13 cellular contexts compared by ENCODE assay signal in the genomic region with DNA sequence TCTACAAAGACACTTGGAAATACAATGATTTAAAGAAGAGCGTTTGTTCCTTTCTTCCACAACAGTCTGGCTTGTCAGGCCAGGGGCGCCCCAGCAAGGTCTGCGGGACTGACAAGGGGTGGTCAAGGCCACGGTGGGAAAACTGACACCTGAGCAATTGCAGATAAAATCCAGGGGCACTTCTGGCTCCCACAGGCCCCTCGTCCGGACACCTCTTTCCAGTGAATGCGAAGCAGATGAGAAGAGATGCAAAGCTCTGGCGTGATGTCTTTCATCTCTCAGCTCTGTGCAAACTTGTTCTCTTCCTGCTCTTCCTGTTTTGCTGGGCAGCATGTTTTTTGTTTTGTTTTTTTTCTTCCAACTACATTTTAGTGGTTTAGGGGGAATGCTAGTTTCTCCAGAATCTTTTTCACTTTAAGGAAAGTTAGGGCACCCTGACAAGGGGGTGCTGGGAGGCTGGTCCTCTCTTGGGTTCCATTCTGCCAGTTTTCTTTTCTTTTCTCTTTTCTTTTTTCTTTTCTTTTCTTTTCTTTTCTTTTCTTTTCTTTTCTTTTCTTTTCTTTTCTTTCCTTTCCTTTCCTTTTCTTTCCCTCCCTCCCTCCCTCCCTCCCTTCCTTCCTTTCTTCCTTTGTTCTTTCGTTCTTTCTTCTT. TPM values are rescaled to one million over a fixed set of nuclear protein-coding genes. Genes with fewer than 3 reads are reported as not detected.
DNase-seq lines count a peak whose midpoint lies in the region; ATAC-seq and TF ChIP-seq lines count a peak whose summit lies in the region.
"Had no signal": no experiment of that assay in that cellular context is flagged by ENCODE, and none has a peak within 500 bp of the region (broad histone marks: within the 10 kb centered on the region; RNA-seq: fewer than 3 reads in every experiment).

No MANE protein-coding gene starts in this region.

- 56 to 76% (median 62%) methylated on average over 8 to 9 of the region's 9 CpGs for WGBS in heart left ventricle, 4 donors

- H3K36me3 ChIP-seq in heart left ventricle, result no peaks in the 10 kb centered on the region
- H3K36me3 ChIP-seq in adipocyte (ENCODE audit: control insufficient read depth, insufficient read depth, low read length, severe bottlenecking), result no peaks in the 10 kb centered on the region
- H3K36me3 ChIP-seq in muscle layer of colon (ENCODE audit: insufficient read depth, low read length), result no peaks in the 10 kb centered on the region
- no peaks in the 10 kb centered on the region for H3K36me3 ChIP-seq in upper lobe of right lung
- H3K36me3 ChIP-seq: ovary had no signal

- peaks cover 8 to 24% (median 17%) of the 10 kb centered on the region in 12 donors for H3K4me1 ChIP-seq in heart left ventricle
- peaks cover 42% of the 10 kb centered on the region for H3K4me1 ChIP-seq in adipocyte (ENCODE audit: control insufficient read depth, insufficient read depth, low read length)
- peaks cover 21% of the 10 kb centered on the region for H3K4me1 ChIP-seq in muscle layer of colon (ENCODE audit: insufficient read depth, low read length)
- H3K4me1 ChIP-seq in upper lobe of right lung, result peaks cover 20% of the 10 kb centered on the region

- intact Hi-C loops in heart left ventricle (cut with DNase I), result loop anchor here in 1 of 10 donors (5.0 kb wide), 1 partner anchor 39 kb away; no protein-coding TSS in a partner anchor
- intact Hi-C loops in left cardiac atrium (cut with DNase I), result loop anchor here in 1 of 2 donors (5.0 kb wide), 1 partner anchor 39 kb away; no protein-coding TSS in a partner anchor
- intact Hi-C loops in upper lobe of right lung (cut with DNase I), result no loop called here

- no peaks in the 10 kb centered on the region for H3K9me3 Mint-ChIP-seq in natural killer cell treated with Interleukin-12 subunit alpha and Interleukin-12 subunit beta and Interleukin-15 and Interleukin-18, amount 100 ng/mL, for 72 hours
- H3K9me3 Mint-ChIP-seq: activated naive CD4-positive, alpha-beta T cell treated with anti-CD3 and anti-CD28 coated beads, Interleukin-2, amount 50 U/mL, for 72 hours had no signal

- no peaks in the 10 kb centered on the region for H3K9me3 ChIP-seq in heart left ventricle
- peaks cover under 1% of the 10 kb centered on the region for H3K9me3 ChIP-seq in adipocyte (ENCODE audit: control insufficient read depth, low read length)
- H3K9me3 ChIP-seq in muscle layer of colon (ENCODE audit: low read length), result no peaks in the 10 kb centered on the region
- H3K9me3 ChIP-seq in upper lobe of right lung, result no peaks in the 10 kb centered on the region
- H3K9me3 ChIP-seq: ovary had no signal

- no peak for TF ChIP-seq POLR2A in heart left ventricle (IDR thresholded peaks at IDR 0.05)

- ATAC-seq in heart left ventricle (no peak), left cardiac atrium (no peak), upper lobe of right lung (no peak)
- no peak for ATAC-seq in activated CD4-positive, CD25-positive, alpha-beta regulatory T cell treated with anti-CD3 and anti-CD28 coated beads, Interleukin-2, amount 50 U/mL, for 24 hours
- ATAC-seq in natural killer cell treated with Interleukin-12 subunit alpha and Interleukin-12 subunit beta and Interleukin-15 and Interleukin-18, amount 100 ng/mL, for 72 hours, result no peak
- ATAC-seq: activated naive CD4-positive, alpha-beta T cell treated with anti-CD3 and anti-CD28 coated beads, Interleukin-2, amount 50 U/mL, for 72 hours had no signal

- H3K9ac ChIP-seq in adipocyte (ENCODE audit: low read length) (peak overlapping the region; percentile 10), muscle layer of colon (ENCODE audit: low read length) (no peak overlapping the region)

- TF ChIP-seq CTCF in heart left ventricle (IDR thresholded peaks at IDR 0.05) (no peak), upper lobe of right lung (IDR thresholded peaks at IDR 0.05) (no peak)

- H3K4me3 Mint-ChIP-seq in natural killer cell treated with Interleukin-12 subunit alpha and Interleukin-12 subunit beta and Interleukin-15 and Interleukin-18, amount 100 ng/mL, for 72 hours, result no peak overlapping the region
- H3K4me3 Mint-ChIP-seq: activated CD4-positive, alpha-beta memory T cell treated with anti-CD3 and anti-CD28 coated beads, Interleukin-2, amount 10 ng/mL, durations not matched to agents 7 days and 5 days had no signal

- H3K27ac Mint-ChIP-seq in natural killer cell treated with Interleukin-12 subunit alpha and Interleukin-12 subunit beta and Interleukin-15 and Interleukin-18, amount 100 ng/mL, for 72 hours, result no peak overlapping the region
- H3K27ac Mint-ChIP-seq: activated CD4-positive, alpha-beta memory T cell treated with anti-CD3 and anti-CD28 coated beads, Interleukin-2, amount 10 ng/mL, durations not matched to agents 7 days and 5 days had no signal

- no peaks in the 10 kb centered on the region for H3K27me3 ChIP-seq in heart left ventricle
- H3K27me3 ChIP-seq in adipocyte (replicated peaks; ENCODE audit: control insufficient read depth, insufficient read depth, low read length), result no peaks in the 10 kb centered on the region
- no peaks in the 10 kb centered on the region for H3K27me3 ChIP-seq in muscle layer of colon (ENCODE audit: control insufficient read depth in 1 of 2, insufficient read depth in 2 of 2, low read length in 2 of 2)
- no peaks in the 10 kb centered on the region for H3K27me3 ChIP-seq in upper lobe of right lung
- H3K27me3 ChIP-seq: ovary had no signal

- H3K4me1 Mint-ChIP-seq in natural killer cell treated with Interleukin-12 subunit alpha and Interleukin-12 subunit beta and Interleukin-15 and Interleukin-18, amount 100 ng/mL, for 72 hours (ENCODE audit: low read depth in 2 of 2), result peaks cover 0 to 2% of the 10 kb centered on the region in 2 donors

- DNase-seq in heart left ventricle (no peak), left cardiac atrium (no peak), adipocyte (ENCODE audit: low read depth) (peak; percentile 13), upper lobe of right lung (peak; percentile 46)
- no peak for DNase-seq in activated CD8-positive, alpha-beta memory T cell treated with anti-CD3 and anti-CD28 coated beads, Interleukin-2, amount 50 U/mL, for 4 hours
- DNase-seq in natural killer cell treated with Interleukin-12 subunit alpha and Interleukin-12 subunit beta and Interleukin-15 and Interleukin-18, amount 100 ng/mL, for 72 hours (ENCODE audit: low spot score), result no peak
- DNase-seq: activated CD4-positive, alpha-beta memory T cell treated with anti-CD3 and anti-CD28 coated beads, Interleukin-2, amount 10 ng/mL, durations not matched to agents 7 days and 5 days; NCI-H1048 had no signal

- H3K4me3 ChIP-seq in heart left ventricle (no peak overlapping the region), adipocyte (ENCODE audit: low read length) (no peak overlapping the region), muscle layer of colon (ENCODE audit: low read depth in 1 of 2, low read length in 2 of 2) (no peak overlapping the region), upper lobe of right lung (no peak overlapping the region)
- H3K4me3 ChIP-seq: GM12878, ovary had no signal

- peaks cover 17 to 19% of the 10 kb centered on the region in 2 donors for H3K27me3 Mint-ChIP-seq in natural killer cell treated with Interleukin-12 subunit alpha and Interleukin-12 subunit beta and Interleukin-15 and Interleukin-18, amount 100 ng/mL, for 72 hours

- H3K27ac ChIP-seq in heart left ventricle (peak overlapping the region in 7 of 12 donors; percentile 80 to 90 (median 88)), muscle layer of colon (ENCODE audit: low read depth, low read length) (peak overlapping the region; percentile 88), upper lobe of right lung (no peak overlapping the region)

- H3K36me3 Mint-ChIP-seq in natural killer cell treated with Interleukin-12 subunit alpha and Interleukin-12 subunit beta and Interleukin-15 and Interleukin-18, amount 100 ng/mL, for 72 hours, result no peaks in the 10 kb centered on the region
- H3K36me3 Mint-ChIP-seq: activated naive CD4-positive, alpha-beta T cell treated with anti-CD3 and anti-CD28 coated beads, Interleukin-2, amount 50 U/mL, for 72 hours had no signal

RNA-seq across cellular contexts. Expression of a gene that starts 11.1 kb away (rescaled TPM):
- total RNA-seq in heart left ventricle (10 to 100 TPM; 28.3 to 59.0 (median 43.9) TPM), left cardiac atrium (10 to 100 TPM; 46.0 to 54.3 TPM), upper lobe of right lung (61.6 TPM)
- 10 to 100 TPM; 21.1 to 43.5 TPM for polyA plus RNA-seq in heart left ventricle
- 100 to 1,000 TPM in 1 of 2 donors, 10 to 100 TPM in 1; 95.2 to 137 TPM for total RNA-seq in natural killer cell treated with Interleukin-12 subunit alpha and Interleukin-12 subunit beta and Interleukin-15 and Interleukin-18, amount 100 ng/mL, for 72 hours

RNA-seq across cellular contexts. Expression of a gene that starts 39.3 kb away (rescaled TPM):
- total RNA-seq in heart left ventricle (10 to 100 TPM; 15.4 to 34.0 (median 20.7) TPM), left cardiac atrium (10 to 100 TPM; 26.9 to 30.8 TPM), upper lobe of right lung (6.3 TPM)
- 10 to 100 TPM; 18.8 to 19.1 TPM for polyA plus RNA-seq in heart left ventricle
- 1 to 10 TPM; 1.3 to 1.5 TPM for total RNA-seq in natural killer cell treated with Interleukin-12 subunit alpha and Interleukin-12 subunit beta and Interleukin-15 and Interleukin-18, amount 100 ng/mL, for 72 hours

Comparison
In these comparisons a context has a peak if more than half of its experiments do, and no peak if none do; other contexts are left out.
1. DNase-seq: peak in adipocyte (single experiment) and upper lobe of right lung (single experiment); none in heart left ventricle (0 of 5), left cardiac atrium (single experiment), activated CD8-positive, alpha-beta memory T cell treated with anti-CD3 and anti-CD28 coated beads, Interleukin-2, amount 50 U/mL, for 4 hours (single experiment) and natural killer cell treated with Interleukin-12 subunit alpha and Interleukin-12 subunit beta and Interleukin-15 and Interleukin-18, amount 100 ng/mL, for 72 hours (single experiment).